In the genomic region with DNA sequence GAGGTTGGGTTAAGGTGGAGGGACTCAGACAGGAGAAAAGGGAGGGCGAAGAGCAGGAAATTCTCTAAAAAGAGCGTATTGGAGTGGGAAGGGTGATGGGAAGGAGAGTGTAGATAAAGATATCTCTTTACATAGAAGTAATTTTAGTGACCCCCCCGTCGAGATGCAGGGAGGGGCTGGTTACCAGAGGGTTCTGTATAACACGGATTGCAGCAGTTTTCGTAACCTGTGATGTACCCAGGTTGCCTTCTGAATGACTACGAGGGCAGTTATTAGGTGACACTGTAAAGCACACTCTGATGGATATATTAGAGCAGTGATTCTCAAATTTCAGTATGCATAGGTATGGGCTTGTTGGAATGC, we compare ENCODE assay signal across 8 cellular contexts. TPM values are rescaled to one million over a fixed set of nuclear protein-coding genes. Genes with fewer than 3 reads are reported as not detected.
A peak's percentile ranks its signal among the peaks of the same experiment; 100 is the strongest.
DNase-seq lines count a peak whose midpoint lies in the region; ATAC-seq and TF ChIP-seq lines count a peak whose summit lies in the region.

No MANE protein-coding gene starts in this region.

- POLR2A ChIA-PET in AG04449 (lab: Yijun Ruan, JAX) (interaction anchor here (0.6 kb wide), 1 partner anchor 679 kb away, joined by 3 read pairs; no protein-coding TSS in a partner anchor), MCF 10A (lab: Yijun Ruan, JAX) (interaction anchor here (0.7 to 3.0 kb wide), 10 partner anchors 17 to 291 kb away, joined by 3 to 23 read pairs (median 5); a partner anchor contains a TSS)

- peaks cover 9% of the 10 kb centered on the region for H3K4me1 Mint-ChIP-seq in MCF 10A (ENCODE audit: insufficient read depth, unreplicated experiment)

- intact Hi-C loops in MCF 10A (cut with micrococcal nuclease) = no loop called here

- no peaks in the 10 kb centered on the region for H3K9me3 ChIP-seq in muscle layer of colon (ENCODE audit: low read length)

- DNase-seq in AG04449 (ENCODE audit: low read depth, low spot score) = no peak
- no peak for DNase-seq in MCF 10A (ENCODE audit: unreplicated experiment)
- DNase-seq in HPDE6-E6E7 (ENCODE audit: extremely low spot score) = no peak
- DNase-seq in cerebellum (ENCODE audit: low spot score) = no peak
- no peak for DNase-seq in putamen (ENCODE audit: low spot score)
- DNase-seq in dermis blood vessel endothelial cell = no peak

- H3K27ac Mint-ChIP-seq in MCF 10A (ENCODE audit: low read depth, unreplicated experiment) = peak overlapping the region; percentile 97

- TF ChIP-seq CTCF in AG04449 (IDR thresholded peaks at IDR 0.05; ENCODE audit: insufficient read depth, low read length, missing control alignments) = no peak
- no peak for TF ChIP-seq CTCF in MCF 10A (IDR thresholded peaks at IDR 0.05; ENCODE audit: unreplicated experiment)

- no peaks in the 10 kb centered on the region for H3K27me3 ChIP-seq in muscle layer of colon (ENCODE audit: control insufficient read depth in 1 of 2, insufficient read depth in 2 of 2, low read length in 2 of 2)

- H3K4me3 ChIP-seq in AG04449 (ENCODE audit: low read depth, low read length) (peak overlapping the region; percentile 96), muscle layer of colon (ENCODE audit: low read depth in 1 of 2, low read length in 2 of 2) (peak overlapping the region; percentile 72 to 93)

- H3K36me3 ChIP-seq in muscle layer of colon (ENCODE audit: insufficient read depth, low read length) = no peaks in the 10 kb centered on the region

- H3K27me3 Mint-ChIP-seq in MCF 10A (ENCODE audit: insufficient read depth, unreplicated experiment) = no peaks in the 10 kb centered on the region

- peak overlapping the region; percentile 63 for H3K9ac ChIP-seq in muscle layer of colon (ENCODE audit: low read length)

- H3K9me3 Mint-ChIP-seq in MCF 10A (ENCODE audit: unreplicated experiment) = no peaks in the 10 kb centered on the region

- H3K4me1 ChIP-seq in muscle layer of colon (ENCODE audit: insufficient read depth, low read length) = peaks cover 8% of the 10 kb centered on the region

- BruUV-seq in MCF 10A (replicated peaks; lab: Mats Ljungman, UMichigan) = no TSS peak

- peak overlapping the region; percentile 86 for H3K27ac ChIP-seq in muscle layer of colon (ENCODE audit: low read depth, low read length)

- H3K4me3 Mint-ChIP-seq in MCF 10A (ENCODE audit: unreplicated experiment) = peak overlapping the region; percentile 94

- ATAC-seq in HG03196 (IDR thresholded peaks at IDR 0.05; ENCODE audit: unreplicated experiment) = peak; percentile 3

- H3K36me3 Mint-ChIP-seq in MCF 10A (ENCODE audit: insufficient read depth, unreplicated experiment) = no peaks in the 10 kb centered on the region

- CTCF ChIA-PET in AG04449 (lab: Yijun Ruan, JAX) (interaction anchor here (1.2 to 4.3 kb wide), 2 partner anchors 11 to 18 kb away, joined by 7 to 29 read pairs; no protein-coding TSS in a partner anchor), MCF 10A (lab: Yijun Ruan, JAX) (interaction anchor here (1.4 kb wide), 1 partner anchor 24 kb away, joined by 4 read pairs; no protein-coding TSS in a partner anchor)

RNA-seq across cellular contexts. Expression of a gene that starts 0.4 kb away (rescaled TPM):
- total RNA-seq in MCF 10A (2022) = 18.5 and 33.0 TPM in 2 replicates
- 15.3 TPM for total RNA-seq in cerebellum
- 6.5 and 10.7 TPM in 2 replicates for total RNA-seq in dermis blood vessel endothelial cell

RNA-seq across cellular contexts. Expression of a gene that starts 32.9 kb away (rescaled TPM):
- not detected in 2 replicates for total RNA-seq in MCF 10A (2022)
- not detected for total RNA-seq in cerebellum
- total RNA-seq in dermis blood vessel endothelial cell = not detected in 2 replicates

RNA-seq across cellular contexts. Expression of a gene that starts 53.6 kb away (rescaled TPM):
- not detected in 2 replicates for total RNA-seq in MCF 10A (2022)
- total RNA-seq in cerebellum = 0.45 TPM
- 0.34 and 1.3 TPM in 2 replicates for total RNA-seq in dermis blood vessel endothelial cell
